Comparison of ENCODE assay signal across 16 cellular contexts in genomic region chr6:156956286-156956685, GRCh38.
DNase-seq lines count a peak whose midpoint lies in the region; ATAC-seq and TF ChIP-seq lines count a peak whose summit lies in the region.
"Had no signal": no experiment of that assay in that cellular context is flagged by ENCODE, and none has a peak within 500 bp of the region (broad histone marks: within the 10 kb centered on the region; RNA-seq: fewer than 3 reads in every experiment).

No MANE protein-coding gene starts in this region.

- TF ChIP-seq POLR2A in heart left ventricle (IDR thresholded peaks at IDR 0.05): no peak
- TF ChIP-seq POLR2A in vagina (IDR thresholded peaks at IDR 0.05): no peak

- H3K4me3 ChIP-seq in heart left ventricle (no peak overlapping the region), right cardiac atrium (ENCODE audit: low read length) (no peak overlapping the region), psoas muscle (no peak overlapping the region), vagina (no peak overlapping the region)
- H3K4me3 ChIP-seq: adrenal gland, GM23338 had no signal

- H3K4me1 ChIP-seq in heart left ventricle (peaks cover 13 to 68% (median 50%) of the 10 kb centered on the region in 12 donors), right cardiac atrium (ENCODE audit: control insufficient read depth, insufficient read depth, low read length) (peaks cover 15% of the 10 kb centered on the region), psoas muscle (peaks cover 78% of the 10 kb centered on the region), vagina (peaks cover 60% of the 10 kb centered on the region)

- H3K27me3 ChIP-seq in heart left ventricle (no peaks in the 10 kb centered on the region), right cardiac atrium (ENCODE audit: control insufficient read depth, insufficient read depth) (no peaks in the 10 kb centered on the region), psoas muscle (ENCODE audit: insufficient read depth in 3 of 3, low read length in 2 of 3) (no peaks in the 10 kb centered on the region), vagina (no peaks in the 10 kb centered on the region)
- H3K27me3 ChIP-seq: adrenal gland had no signal

- H3K36me3 ChIP-seq in heart left ventricle: no peaks in the 10 kb centered on the region
- no peaks in the 10 kb centered on the region for H3K36me3 ChIP-seq in psoas muscle (ENCODE audit: insufficient read depth in 1 of 2, low read depth in 1 of 2)
- H3K36me3 ChIP-seq in vagina: no peaks in the 10 kb centered on the region
- H3K36me3 ChIP-seq: adrenal gland had no signal

- POLR2A ChIA-PET in WTC11 (lab: Charles Lee): no interaction called here

- no peak for TF ChIP-seq CTCF in heart left ventricle (IDR thresholded peaks at IDR 0.05)
- TF ChIP-seq CTCF in psoas muscle (IDR thresholded peaks at IDR 0.05): no peak
- TF ChIP-seq CTCF in vagina (IDR thresholded peaks at IDR 0.05): no peak
- TF ChIP-seq CTCF in WTC11 (IDR thresholded peaks at IDR 0.05): no peak

- H3K4me3 Mint-ChIP-seq in WTC11: no peak overlapping the region
- H3K4me3 Mint-ChIP-seq: CD14-positive monocyte, GM23338, type B pancreatic cell had no signal

- no peak overlapping the region for H3K27ac Mint-ChIP-seq in WTC11
- H3K27ac Mint-ChIP-seq: GM23338, type B pancreatic cell had no signal

- DNase-seq in heart left ventricle (no peak), Right ventricle myocardium inferior (ENCODE audit: missing footprints) (no peak), right cardiac atrium (no peak), psoas muscle (no peak), vagina (ENCODE audit: extremely low spot score in 2 of 2) (no peak), KG1 (lab: John Stamatoyannopoulos, UW) (no peak), WTC11 (ENCODE audit: low spot score) (no peak), hepatic stellate cell (ENCODE audit: low spot score) (no peak)
- DNase-seq: islet precursor cell; NCI-H774; stimulated activated CD4-positive, alpha-beta T cell treated with anti-CD3 and anti-CD28 coated beads, Interleukin-2, amount 100 ng/mL, for 48 hours; SW 1271 had no signal

- H3K9me3 Mint-ChIP-seq in WTC11: no peaks in the 10 kb centered on the region
- H3K9me3 Mint-ChIP-seq: GM23338, type B pancreatic cell had no signal

- ATAC-seq in heart left ventricle (peak in 2 of 4 donors; percentile 10 to 14), Right ventricle myocardium inferior (no peak), right cardiac atrium (peak; percentile 28 to 39), psoas muscle (peak in 2 of 4 donors; percentile 2 to 44), WTC11 (no peak)
- ATAC-seq: GM23338 had no signal

- H3K4me1 Mint-ChIP-seq in WTC11: peaks cover 47% of the 10 kb centered on the region

- H3K27me3 Mint-ChIP-seq in WTC11 (ENCODE audit: low read depth): no peaks in the 10 kb centered on the region
- H3K27me3 Mint-ChIP-seq: type B pancreatic cell had no signal

- CTCF ChIA-PET in WTC11 (lab: Charles Lee): no interaction called here

- no peaks in the 10 kb centered on the region for H3K9me3 ChIP-seq in heart left ventricle
- H3K9me3 ChIP-seq in right cardiac atrium (ENCODE audit: control insufficient read depth, low read length): no peaks in the 10 kb centered on the region
- H3K9me3 ChIP-seq in psoas muscle: no peaks in the 10 kb centered on the region
- no peaks in the 10 kb centered on the region for H3K9me3 ChIP-seq in vagina
- H3K9me3 ChIP-seq: adrenal gland had no signal

- H3K27ac ChIP-seq in heart left ventricle: peak overlapping the region in 11 of 12 donors; percentile 58 to 81 (median 71)
- H3K27ac ChIP-seq in right cardiac atrium (ENCODE audit: low read length): peak overlapping the region; percentile 32
- peak overlapping the region; percentile 89 for H3K27ac ChIP-seq in psoas muscle
- peak overlapping the region; percentile 56 for H3K27ac ChIP-seq in vagina

- intact Hi-C loops in heart left ventricle (cut with DNase I) (loop anchor here in 7 of 10 donors (5.0 to 10.0 kb wide), 9 partner anchors 59 to 394 kb away; partner anchors contain the start of gene ARID1B (in 1 of the 7)), Right ventricle myocardium inferior (cut with DNase I) (loop anchor here (5.0 to 10.0 kb wide), 3 partner anchors 66 to 391 kb away; no protein-coding TSS in a partner anchor), right cardiac atrium (cut with DNase I) (loop anchor here in 2 of 4 donors (10.0 kb wide), 2 partner anchors 181 to 271 kb away; partner anchors contain the start of gene ARID1B (in 1 of the 2)), psoas muscle (cut with DNase I) (loop anchor here (10.0 kb wide), 2 partner anchors 171 to 271 kb away; no protein-coding TSS in a partner anchor), vagina (cut with DNase I) (no loop called here)

- H3K36me3 Mint-ChIP-seq in WTC11: no peaks in the 10 kb centered on the region

TF ChIP-seq in WTC11, 78 proteins besides CTCF, POLR2A, EP300 and RAD21:
- TF ChIP-seq KAT7 (CRISPR knock-in tag; IDR thresholded peaks at IDR 0.05; ENCODE audit: borderline replicate concordance) (no peak), ZNF232 (CRISPR knock-in tag; IDR thresholded peaks at IDR 0.05) (no peak), CREM (CRISPR knock-in tag; IDR thresholded peaks at IDR 0.05) (no peak), ELF4 (CRISPR knock-in tag; IDR thresholded peaks at IDR 0.05; ENCODE audit: low read depth) (no peak), JAZF1 (CRISPR knock-in tag; IDR thresholded peaks at IDR 0.05) (no peak), OVOL2 (CRISPR knock-in tag; IDR thresholded peaks at IDR 0.05; ENCODE audit: borderline replicate concordance) (no peak), FOXP4 (CRISPR knock-in tag; IDR thresholded peaks at IDR 0.05) (no peak), ZSCAN18 (CRISPR knock-in tag; IDR thresholded peaks at IDR 0.05) (no peak), CBFB (CRISPR knock-in tag; IDR thresholded peaks at IDR 0.05; ENCODE audit: low read depth) (no peak), PREB (CRISPR knock-in tag; IDR thresholded peaks at IDR 0.05; ENCODE audit: borderline replicate concordance) (no peak)

Comparison
In these comparisons a context has a peak if more than half of its experiments do, and no peak if none do; other contexts are left out.
1. ATAC-seq: peak in right cardiac atrium (2 of 2); none in Right ventricle myocardium inferior (single experiment) and WTC11 (single experiment).
2. H3K27ac ChIP-seq: peak in every context shown above with its lines; median percentile 89 in psoas muscle; 71 in heart left ventricle; 56 in vagina; 32 in right cardiac atrium.